ENCODE assay signal across 1 cellular context in genomic region chr7:129561677-129562424, GRCh38.
TF ChIP-seq lines count a peak whose summit lies in the region.

No MANE protein-coding gene starts in this region.

TF ChIP-seq in H1, 55 proteins besides CTCF, POLR2A, EP300 and RAD21:
- no peak for TF ChIP-seq JUN (IDR thresholded peaks at IDR 0.05; ENCODE audit: low read depth, low read length)
- TF ChIP-seq CTBP2 (IDR thresholded peaks at IDR 0.05; ENCODE audit: borderline replicate concordance, insufficient read depth, insufficient read length, low read length), result no peak
- no peak for TF ChIP-seq BACH1 (IDR thresholded peaks at IDR 0.05; ENCODE audit: low read length)
- no peak for TF ChIP-seq CHD2 (IDR thresholded peaks at IDR 0.05; ENCODE audit: low read length)
